ENCODE assay signal across 10 cellular contexts in the genomic region with DNA sequence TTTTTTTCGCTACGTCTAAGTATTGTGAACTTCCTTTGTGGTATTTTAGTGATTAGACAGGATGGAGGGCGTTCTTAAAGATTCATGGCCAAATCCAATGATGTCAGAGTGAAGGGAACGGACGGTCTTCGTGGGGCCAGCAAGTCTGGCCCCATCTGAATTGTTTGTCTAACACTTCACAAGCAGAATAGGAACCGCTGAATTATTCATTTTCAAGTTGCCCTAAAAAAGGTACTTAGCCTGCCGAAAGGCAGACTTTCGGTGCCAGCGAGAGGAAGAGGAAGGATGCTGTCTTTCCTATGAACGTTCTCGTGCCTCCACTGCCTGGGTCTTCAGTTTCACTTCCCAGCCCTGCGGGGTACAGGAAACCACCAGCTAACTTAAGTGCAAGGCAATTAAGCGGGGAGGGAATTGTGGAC.
DNase-seq lines count a peak whose midpoint lies in the region; ATAC-seq lines count a peak whose summit lies in the region.
"Had no signal": no experiment of that assay in that cellular context is flagged by ENCODE, and none has a peak within 500 bp of the region (broad histone marks: within the 10 kb centered on the region; RNA-seq: fewer than 3 reads in every experiment).

No MANE protein-coding gene starts in this region.

- H3K36me3 Mint-ChIP-seq in IgD-negative memory B cell, result peaks cover 5% of the 10 kb centered on the region
- peaks cover 11% of the 10 kb centered on the region for H3K36me3 Mint-ChIP-seq in T-cell

- DNase-seq in DMS153 treated with DMSO at 0.1 percent for 48 hours (lab: John Stamatoyannopoulos, UW; ENCODE audit: unreplicated experiment) (peak; percentile 14), T-cell (peak in 5 of 34 experiments; percentile 4 to 32 (median 9)), mucosa of gallbladder (ENCODE audit: low spot score) (peak; percentile 21), NCI-H82 treated with DMSO at 0.1 percent for 48 hours (lab: John Stamatoyannopoulos, UW; ENCODE audit: unreplicated experiment) (no peak), GDM1 (lab: John Stamatoyannopoulos, UW) (no peak)
- DNase-seq: MG63, testis had no signal

- H3K4me1 Mint-ChIP-seq in IgD-negative memory B cell (peaks cover 7 to 9% (median 8%) of the 10 kb centered on the region in 3 donors), T-cell (peaks cover 12 to 16% (median 14%) of the 10 kb centered on the region in 3 donors)

- CTCF ChIA-PET in T-cell (lab: Charles Lee), result interaction anchor here in 1 of 2 donors (0.5 kb wide), 1 partner anchor 522 kb away, joined by 5 read pairs; no protein-coding TSS in a partner anchor

- POLR2A ChIA-PET in T-cell (lab: Charles Lee), result interaction anchor here in 1 of 2 donors (0.7 kb wide), 1 partner anchor 1028 kb away, joined by 8 read pairs; no protein-coding TSS in a partner anchor

- H3K4me3 Mint-ChIP-seq in IgD-negative memory B cell (peak overlapping the region in 2 of 4 donors; percentile 86 to 87), T-cell (peak overlapping the region; percentile 55 to 65 (median 64))

- H3K27ac Mint-ChIP-seq in IgD-negative memory B cell (peak overlapping the region in 2 of 3 donors; percentile 49 to 58), T-cell (peak overlapping the region; percentile 13 to 19)

- peaks cover 0 to 2% (median 0%) of the 10 kb centered on the region in 3 donors for H3K9me3 Mint-ChIP-seq in IgD-negative memory B cell
- H3K9me3 Mint-ChIP-seq in T-cell, result no peaks in the 10 kb centered on the region

- ATAC-seq in T-cell (replicated peaks in 1 of 4) (peak in 3 of 4 experiments; percentile 23 to 63 (median 47)), HG03045 (IDR thresholded peaks at IDR 0.05; ENCODE audit: unreplicated experiment) (no peak)
- ATAC-seq: Right ventricle myocardium inferior had no signal

- no peaks in the 10 kb centered on the region for H3K27me3 Mint-ChIP-seq in IgD-negative memory B cell
- no peaks in the 10 kb centered on the region for H3K27me3 Mint-ChIP-seq in T-cell

Comparison
In these comparisons a context has a peak if more than half of its experiments do, and no peak if none do; other contexts are left out.
1. DNase-seq: peak in DMS153 treated with DMSO at 0.1 percent for 48 hours (single experiment) and mucosa of gallbladder (single experiment); none in NCI-H82 treated with DMSO at 0.1 percent for 48 hours (single experiment) and GDM1 (single experiment).